In the genomic region with DNA sequence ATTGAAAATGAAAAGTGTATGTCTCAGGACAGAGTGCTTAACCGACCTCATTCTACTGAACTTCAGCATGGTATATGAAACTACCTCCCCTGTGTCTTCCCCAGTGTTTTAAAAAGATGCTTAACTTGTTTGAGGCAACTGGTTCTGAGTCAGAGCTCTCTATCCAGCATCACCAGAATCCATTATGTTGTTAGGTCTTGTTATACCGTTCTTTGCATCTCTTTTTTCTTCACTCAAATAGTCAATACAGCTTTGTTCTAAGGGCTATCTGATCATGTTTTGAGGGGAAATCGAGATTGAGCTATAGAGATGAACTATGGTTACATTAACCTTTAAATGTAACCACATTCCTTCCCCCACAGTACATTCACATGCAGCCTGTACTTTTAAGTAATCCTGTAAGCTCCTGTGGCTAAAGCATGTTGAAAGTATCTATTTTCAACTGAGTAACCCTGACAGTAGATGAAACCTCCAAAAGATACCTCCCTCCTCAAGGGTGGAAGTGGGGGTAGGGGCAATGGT, we compare ENCODE assay signal across 12 cellular contexts.
DNase-seq lines count a peak whose midpoint lies in the region; ATAC-seq and TF ChIP-seq lines count a peak whose summit lies in the region.
"Had no signal": no experiment of that assay in that cellular context is flagged by ENCODE, and none has a peak within 500 bp of the region (broad histone marks: within the 10 kb centered on the region; RNA-seq: fewer than 3 reads in every experiment).

No MANE protein-coding gene starts in this region.

- H2BK12ac ChIP-seq in neuronal stem cell (ENCODE audit: low read length) = no peak overlapping the region

- no peak overlapping the region for H4K8ac ChIP-seq in neuronal stem cell (ENCODE audit: low read depth, low read length)

- H3K79me1 ChIP-seq in neuronal stem cell (ENCODE audit: low read depth, low read length) = no peaks in the 10 kb centered on the region

- H3K27ac ChIP-seq in neuronal stem cell (replicated peaks; ENCODE audit: low read length) (no peak overlapping the region), lower lobe of right lung (no peak overlapping the region)

- H2AFZ ChIP-seq in neuronal stem cell (ENCODE audit: low read length) = peak overlapping the region; percentile 2

- no peaks in the 10 kb centered on the region for H3K9me3 ChIP-seq in neuronal stem cell (replicated peaks in 1 of 2; ENCODE audit: control insufficient read depth in 2 of 2, insufficient read depth in 1 of 2, low read depth in 1 of 2, low read length in 2 of 2)
- no peaks in the 10 kb centered on the region for H3K9me3 ChIP-seq in lower lobe of right lung

- no peak for TF ChIP-seq CTCF in lower lobe of right lung (IDR thresholded peaks at IDR 0.05)

- intact Hi-C loops in lower lobe of right lung (cut with DNase I) = no loop called here

- no peak overlapping the region for H3K4ac ChIP-seq in neuronal stem cell (ENCODE audit: low read length)

- no peak overlapping the region for H2BK5ac ChIP-seq in neuronal stem cell (ENCODE audit: low read length)

- H3K9ac ChIP-seq in neuronal stem cell (ENCODE audit: low read depth, low read length, poor library complexity) = no peak overlapping the region

- H2BK15ac ChIP-seq in neuronal stem cell (ENCODE audit: low read length) = no peak overlapping the region

- ATAC-seq in activated CD4-positive, CD25-positive, alpha-beta regulatory T cell treated with anti-CD3 and anti-CD28 coated beads, Interleukin-2, amount 50 U/mL, for 24 hours = peak; percentile 54 to 57
- ATAC-seq in HG02678 (IDR thresholded peaks at IDR 0.05; ENCODE audit: unreplicated experiment) (peak; percentile 48), lower lobe of right lung (no peak), esophagus mucosa (no peak)

- peaks cover 0 to 3% of the 10 kb centered on the region in 2 donors for H3K4me1 ChIP-seq in neuronal stem cell (ENCODE audit: control insufficient read depth in 2 of 2, insufficient read depth in 1 of 2, low read depth in 1 of 2, low read length in 2 of 2)
- H3K4me1 ChIP-seq in lower lobe of right lung = no peaks in the 10 kb centered on the region

- no peak overlapping the region for H3K23ac ChIP-seq in neuronal stem cell (ENCODE audit: low read depth, low read length, poor library complexity)

- H3K27me3 ChIP-seq in neuronal stem cell (ENCODE audit: control insufficient read depth in 3 of 3, insufficient read depth in 3 of 3, low read depth in 1 of 3, low read length in 3 of 3) (no peaks in the 10 kb centered on the region), lower lobe of right lung (ENCODE audit: low read depth) (no peaks in the 10 kb centered on the region)

- H3K4me3 ChIP-seq in neuronal stem cell (ENCODE audit: low read length in 2 of 2) (no peak overlapping the region), lower lobe of right lung (no peak overlapping the region)

- H3K4me2 ChIP-seq in neuronal stem cell (ENCODE audit: insufficient read depth, low read length, poor library complexity, severe bottlenecking) = no peak overlapping the region

- no peak for DNase-seq in activated CD4-positive, CD25-positive, alpha-beta regulatory T cell treated with anti-CD3 and anti-CD28 coated beads, Interleukin-2, amount 50 U/mL, for 72 hours
- DNase-seq in MV-4-11 (lab: John Stamatoyannopoulos, UW) = peak; percentile 69
- no peak for DNase-seq in neuronal stem cell (ENCODE audit: low spot score)
- no peak for DNase-seq in lower lobe of right lung
- DNase-seq in cerebellar cortex (ENCODE audit: low spot score) = no peak
- DNase-seq: 8988T; GOT3; immature natural killer cell; NK-92 treated with Interleukin-12 subunit alpha and Interleukin-12 subunit beta, amount 100 ng/mL, for 24 hours had no signal

- H3K18ac ChIP-seq in neuronal stem cell (ENCODE audit: low read length) = no peak overlapping the region

- H3K14ac ChIP-seq in neuronal stem cell (ENCODE audit: low read length) = no peak overlapping the region

- H2BK120ac ChIP-seq in neuronal stem cell (ENCODE audit: low read depth, low read length) = no peak overlapping the region

- H3K36me3 ChIP-seq in neuronal stem cell (replicated peaks in 1 of 2; ENCODE audit: control insufficient read depth in 2 of 2, insufficient read depth in 2 of 2, low read length in 2 of 2) = no peaks in the 10 kb centered on the region
- H3K36me3 ChIP-seq in lower lobe of right lung = no peaks in the 10 kb centered on the region

- no CpG with 5 or more reads among the region's 3 CpGs for WGBS in neuronal stem cell (ENCODE audit: extremely low coverage in 2 of 2, insufficient read length in 2 of 2, insufficient replicate concordance in 1 of 2), 2 donors

- H2AK5ac ChIP-seq in neuronal stem cell (ENCODE audit: low read depth, low read length) = no peak overlapping the region

- H4K91ac ChIP-seq in neuronal stem cell (ENCODE audit: low read depth, low read length, poor library complexity) = no peak overlapping the region

Comparison
In these comparisons a context has a peak if more than half of its experiments do, and no peak if none do; other contexts are left out.
1. ATAC-seq: peak in activated CD4-positive, CD25-positive, alpha-beta regulatory T cell treated with anti-CD3 and anti-CD28 coated beads, Interleukin-2, amount 50 U/mL, for 24 hours (2 of 2) and HG02678 (single experiment); none in lower lobe of right lung (0 of 2) and esophagus mucosa (single experiment).